Comparison of ENCODE assay signal across 2 cellular contexts in the genomic region with DNA sequence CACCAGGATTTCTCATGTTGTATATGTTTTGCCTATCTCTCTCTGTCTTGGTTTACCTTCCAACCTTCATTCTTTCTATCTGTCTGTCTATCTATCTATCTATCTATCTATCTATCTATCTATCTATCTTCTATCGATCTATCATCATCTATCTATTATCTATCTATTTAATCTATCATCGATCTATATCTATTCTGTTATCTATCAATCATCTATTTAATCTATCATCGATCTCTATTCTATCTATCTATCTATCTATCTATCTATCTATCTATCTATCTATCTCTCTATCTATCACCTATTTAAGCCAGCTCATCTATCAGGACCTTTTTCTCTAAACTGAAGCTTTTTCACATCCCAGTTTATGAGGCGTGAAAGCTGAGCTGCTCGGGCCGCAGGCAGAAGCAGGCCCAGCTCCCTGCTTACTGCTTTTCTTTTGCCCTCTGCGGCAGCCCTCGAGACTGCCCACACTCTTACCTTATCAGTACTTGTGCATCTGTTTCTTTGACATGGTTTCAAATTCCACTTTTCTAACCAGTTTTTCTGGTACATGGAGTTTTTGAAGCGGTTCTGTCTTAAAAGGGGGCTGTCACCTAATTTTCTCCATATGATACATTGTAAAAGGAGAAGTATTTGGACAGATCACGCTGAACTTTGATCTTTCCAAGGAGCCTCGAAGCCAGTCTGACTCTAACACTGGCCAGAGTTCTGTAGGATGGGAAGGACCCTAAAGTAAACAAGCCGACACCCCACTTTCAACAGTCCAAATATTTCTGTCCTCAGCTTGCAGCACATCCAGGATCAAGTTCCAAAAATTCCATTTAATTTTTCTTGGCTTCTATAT.
TF ChIP-seq lines count a peak whose summit lies in the region.

No MANE protein-coding gene starts in this region.

TF ChIP-seq in SK-N-SH, 30 proteins besides CTCF, POLR2A, EP300 and RAD21:
- TF ChIP-seq FOSL2 (IDR thresholded peaks at IDR 0.05; ENCODE audit: borderline replicate concordance, low read depth) (no peak), FOXJ3 (CRISPR knock-in tag; IDR thresholded peaks at IDR 0.05) (no peak), YY1 (IDR thresholded peaks at IDR 0.05; ENCODE audit: low read depth) (no peak), SIN3A (IDR thresholded peaks at IDR 0.05; ENCODE audit: borderline replicate concordance, low read depth, low read length) (no peak), NRF1 (IDR thresholded peaks at IDR 0.05; ENCODE audit: low read depth, low read length) (no peak), MXI1 (IDR thresholded peaks at IDR 0.05; ENCODE audit: low read depth, low read length) (no peak), RFX5 (IDR thresholded peaks at IDR 0.05; ENCODE audit: low read length) (no peak), GABPA (IDR thresholded peaks at IDR 0.05; ENCODE audit: low read depth) (no peak), IRF3 (IDR thresholded peaks at IDR 0.05; ENCODE audit: low read depth, low read length) (no peak), EZH2phosphoT487 (IDR thresholded peaks at IDR 0.05; ENCODE audit: borderline replicate concordance, low read depth) (no peak), MEF2A (IDR thresholded peaks at IDR 0.05; ENCODE audit: borderline replicate concordance, low read depth) (no peak), JUND (IDR thresholded peaks at IDR 0.05) (no peak), ELF1 (IDR thresholded peaks at IDR 0.05) (no peak), RCOR1 (IDR thresholded peaks at IDR 0.05; ENCODE audit: low read length) (no peak), PBX3 (IDR thresholded peaks at IDR 0.05) (no peak)
- TF ChIP-seq, protein P1, sequence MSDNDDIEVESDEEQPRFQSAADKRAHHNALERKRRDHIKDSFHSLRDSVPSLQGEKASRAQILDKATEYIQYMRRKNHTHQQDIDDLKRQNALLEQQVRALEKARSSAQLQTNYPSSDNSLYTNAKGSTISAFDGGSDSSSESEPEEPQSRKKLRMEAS (IDR thresholded peaks at IDR 0.05; ENCODE audit: low read depth) = no peak
- TF ChIP-seq, protein P2, sequence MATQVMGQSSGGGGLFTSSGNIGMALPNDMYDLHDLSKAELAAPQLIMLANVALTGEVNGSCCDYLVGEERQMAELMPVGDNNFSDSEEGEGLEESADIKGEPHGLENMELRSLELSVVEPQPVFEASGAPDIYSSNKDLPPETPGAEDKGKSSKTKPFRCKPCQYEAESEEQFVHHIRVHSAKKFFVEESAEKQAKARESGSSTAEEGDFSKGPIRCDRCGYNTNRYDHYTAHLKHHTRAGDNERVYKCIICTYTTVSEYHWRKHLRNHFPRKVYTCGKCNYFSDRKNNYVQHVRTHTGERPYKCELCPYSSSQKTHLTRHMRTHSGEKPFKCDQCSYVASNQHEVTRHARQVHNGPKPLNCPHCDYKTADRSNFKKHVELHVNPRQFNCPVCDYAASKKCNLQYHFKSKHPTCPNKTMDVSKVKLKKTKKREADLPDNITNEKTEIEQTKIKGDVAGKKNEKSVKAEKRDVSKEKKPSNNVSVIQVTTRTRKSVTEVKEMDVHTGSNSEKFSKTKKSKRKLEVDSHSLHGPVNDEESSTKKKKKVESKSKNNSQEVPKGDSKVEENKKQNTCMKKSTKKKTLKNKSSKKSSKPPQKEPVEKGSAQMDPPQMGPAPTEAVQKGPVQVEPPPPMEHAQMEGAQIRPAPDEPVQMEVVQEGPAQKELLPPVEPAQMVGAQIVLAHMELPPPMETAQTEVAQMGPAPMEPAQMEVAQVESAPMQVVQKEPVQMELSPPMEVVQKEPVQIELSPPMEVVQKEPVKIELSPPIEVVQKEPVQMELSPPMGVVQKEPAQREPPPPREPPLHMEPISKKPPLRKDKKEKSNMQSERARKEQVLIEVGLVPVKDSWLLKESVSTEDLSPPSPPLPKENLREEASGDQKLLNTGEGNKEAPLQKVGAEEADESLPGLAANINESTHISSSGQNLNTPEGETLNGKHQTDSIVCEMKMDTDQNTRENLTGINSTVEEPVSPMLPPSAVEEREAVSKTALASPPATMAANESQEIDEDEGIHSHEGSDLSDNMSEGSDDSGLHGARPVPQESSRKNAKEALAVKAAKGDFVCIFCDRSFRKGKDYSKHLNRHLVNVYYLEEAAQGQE (IDR thresholded peaks at IDR 0.05; ENCODE audit: low read depth, low read length) = no peak
- TF ChIP-seq, protein P3, sequence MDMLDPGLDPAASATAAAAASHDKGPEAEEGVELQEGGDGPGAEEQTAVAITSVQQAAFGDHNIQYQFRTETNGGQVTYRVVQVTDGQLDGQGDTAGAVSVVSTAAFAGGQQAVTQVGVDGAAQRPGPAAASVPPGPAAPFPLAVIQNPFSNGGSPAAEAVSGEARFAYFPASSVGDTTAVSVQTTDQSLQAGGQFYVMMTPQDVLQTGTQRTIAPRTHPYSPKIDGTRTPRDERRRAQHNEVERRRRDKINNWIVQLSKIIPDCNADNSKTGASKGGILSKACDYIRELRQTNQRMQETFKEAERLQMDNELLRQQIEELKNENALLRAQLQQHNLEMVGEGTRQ (IDR thresholded peaks at IDR 0.05; ENCODE audit: borderline replicate concordance, low read depth, low read length) = no peak

TF ChIP-seq in SK-N-SH treated with all-trans-retinoic acid at 6 μM for 48 hours, 23 proteins besides CTCF, POLR2A, EP300 and RAD21:
- TF ChIP-seq RARB (CRISPR knock-in tag; IDR thresholded peaks at IDR 0.05) (no peak), ARNTL (CRISPR knock-in tag; IDR thresholded peaks at IDR 0.05; ENCODE audit: borderline replicate concordance, low read depth) (no peak), POU6F1 (CRISPR knock-in tag; IDR thresholded peaks at IDR 0.05; ENCODE audit: borderline replicate concordance, low read depth) (no peak), TCF4 (CRISPR knock-in tag; IDR thresholded peaks at IDR 0.05; ENCODE audit: borderline replicate concordance) (no peak), BACH2 (CRISPR knock-in tag; IDR thresholded peaks at IDR 0.05; ENCODE audit: borderline replicate concordance) (no peak), PATZ1 (CRISPR knock-in tag; IDR thresholded peaks at IDR 0.05; ENCODE audit: borderline replicate concordance) (no peak), ZC3H10 (CRISPR knock-in tag; IDR thresholded peaks at IDR 0.05) (no peak)
- TF ChIP-seq, protein P4, sequence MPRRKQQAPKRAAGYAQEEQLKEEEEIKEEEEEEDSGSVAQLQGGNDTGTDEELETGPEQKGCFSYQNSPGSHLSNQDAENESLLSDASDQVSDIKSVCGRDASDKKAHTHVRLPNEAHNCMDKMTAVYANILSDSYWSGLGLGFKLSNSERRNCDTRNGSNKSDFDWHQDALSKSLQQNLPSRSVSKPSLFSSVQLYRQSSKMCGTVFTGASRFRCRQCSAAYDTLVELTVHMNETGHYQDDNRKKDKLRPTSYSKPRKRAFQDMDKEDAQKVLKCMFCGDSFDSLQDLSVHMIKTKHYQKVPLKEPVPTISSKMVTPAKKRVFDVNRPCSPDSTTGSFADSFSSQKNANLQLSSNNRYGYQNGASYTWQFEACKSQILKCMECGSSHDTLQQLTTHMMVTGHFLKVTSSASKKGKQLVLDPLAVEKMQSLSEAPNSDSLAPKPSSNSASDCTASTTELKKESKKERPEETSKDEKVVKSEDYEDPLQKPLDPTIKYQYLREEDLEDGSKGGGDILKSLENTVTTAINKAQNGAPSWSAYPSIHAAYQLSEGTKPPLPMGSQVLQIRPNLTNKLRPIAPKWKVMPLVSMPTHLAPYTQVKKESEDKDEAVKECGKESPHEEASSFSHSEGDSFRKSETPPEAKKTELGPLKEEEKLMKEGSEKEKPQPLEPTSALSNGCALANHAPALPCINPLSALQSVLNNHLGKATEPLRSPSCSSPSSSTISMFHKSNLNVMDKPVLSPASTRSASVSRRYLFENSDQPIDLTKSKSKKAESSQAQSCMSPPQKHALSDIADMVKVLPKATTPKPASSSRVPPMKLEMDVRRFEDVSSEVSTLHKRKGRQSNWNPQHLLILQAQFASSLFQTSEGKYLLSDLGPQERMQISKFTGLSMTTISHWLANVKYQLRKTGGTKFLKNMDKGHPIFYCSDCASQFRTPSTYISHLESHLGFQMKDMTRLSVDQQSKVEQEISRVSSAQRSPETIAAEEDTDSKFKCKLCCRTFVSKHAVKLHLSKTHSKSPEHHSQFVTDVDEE (CRISPR knock-in tag; IDR thresholded peaks at IDR 0.05) = no peak
